Comparison of ENCODE assay signal across 8 cellular contexts in genomic region chr11:70204466-70204799, GRCh38. TPM values are rescaled to one million over a fixed set of nuclear protein-coding genes. Genes with fewer than 3 reads are reported as not detected.
DNase-seq lines count a peak whose midpoint lies in the region; ATAC-seq, FAIRE-seq and TF ChIP-seq lines count a peak whose summit lies in the region.

No MANE protein-coding gene starts in this region.

- H3K36me3 ChIP-seq in keratinocyte (ENCODE audit: control insufficient read depth in 2 of 2, extremely low read depth in 1 of 2, insufficient read depth in 2 of 2, low read length in 2 of 2) (peaks cover 12 to 26% of the 10 kb centered on the region in 2 experiments), testis (ENCODE audit: low read depth, missing control alignments) (no peaks in the 10 kb centered on the region)

- intact Hi-C loops in testis (cut with DNase I; ENCODE audit: low total_unique reads) = no loop called here

- dilution Hi-C loops in keratinocyte (cut with MboI; ENCODE audit: extremely low pct_ligation_motif_present, low sequenced_read_pairs) = no loop called here

- H3K9ac ChIP-seq in keratinocyte (ENCODE audit: control insufficient read depth, extremely low read depth, insufficient read depth, low read length) = peak overlapping the region; percentile 88

- peak overlapping the region; percentile 97 for H3K4me3 Mint-ChIP-seq in activated T-cell treated with anti-CD3 and anti-CD28 coated beads, Interleukin-2, amount 50 U/mL, for 24 hours
- peak overlapping the region; percentile 97 for H3K4me3 Mint-ChIP-seq in activated naive CD8-positive, alpha-beta T cell

- peak overlapping the region; percentile 99 for H3K27ac Mint-ChIP-seq in activated T-cell treated with anti-CD3 and anti-CD28 coated beads, Interleukin-2, amount 50 U/mL, for 24 hours
- H3K27ac Mint-ChIP-seq in activated naive CD8-positive, alpha-beta T cell = peak overlapping the region; percentile 97

- peak overlapping the region; percentile 71 for H3K4me2 ChIP-seq in keratinocyte (ENCODE audit: control insufficient read depth, extremely low read depth, insufficient read depth, low read depth, low read length)

- peaks cover 4% of the 10 kb centered on the region for H3K9me1 ChIP-seq in keratinocyte (ENCODE audit: control insufficient read depth, extremely low read depth, insufficient read depth, low read length)

- TF ChIP-seq CTCF in keratinocyte (optimal IDR thresholded peaks at IDR 0.05 in 1 of 3, IDR thresholded peaks at IDR 0.05 in 1 of 3, conservative IDR thresholded peaks at IDR 0.05 in 1 of 3; ENCODE audit: extremely low read depth in 1 of 3, insufficient read depth in 2 of 3, low read length in 3 of 3) = no peak
- TF ChIP-seq CTCF in testis (IDR thresholded peaks at IDR 0.05) = no peak

- H2AFZ ChIP-seq in keratinocyte (ENCODE audit: control insufficient read depth, low read length) = no peak overlapping the region

- peaks cover 54% of the 10 kb centered on the region for H3K4me1 Mint-ChIP-seq in activated T-cell treated with anti-CD3 and anti-CD28 coated beads, Interleukin-2, amount 50 U/mL, for 24 hours (ENCODE audit: low read depth)
- peaks cover 52% of the 10 kb centered on the region for H3K4me1 Mint-ChIP-seq in activated naive CD8-positive, alpha-beta T cell (ENCODE audit: low read depth)

- no peak for TF ChIP-seq POLR2A in testis (IDR thresholded peaks at IDR 0.05)

- no peak for ATAC-seq in GM21447 (IDR thresholded peaks at IDR 0.05; ENCODE audit: unreplicated experiment)
- ATAC-seq in GM21825 (IDR thresholded peaks at IDR 0.05; ENCODE audit: unreplicated experiment) = no peak

- H3K27me3 ChIP-seq in keratinocyte (ENCODE audit: control insufficient read depth, extremely low read depth, insufficient read depth, low read length) (no peaks in the 10 kb centered on the region), testis (no peaks in the 10 kb centered on the region)

- peaks cover 40% of the 10 kb centered on the region for H3K79me2 ChIP-seq in keratinocyte (ENCODE audit: control insufficient read depth, insufficient read depth, low read length)

- no peaks in the 10 kb centered on the region for H3K9me3 ChIP-seq in keratinocyte (ENCODE audit: control insufficient read depth, low read depth, low read length)
- no peaks in the 10 kb centered on the region for H3K9me3 ChIP-seq in testis

- no peak for FAIRE-seq in keratinocyte (lab: Jason Lieb, UNC)

- peaks cover 58% of the 10 kb centered on the region for H3K36me3 Mint-ChIP-seq in activated T-cell treated with anti-CD3 and anti-CD28 coated beads, Interleukin-2, amount 50 U/mL, for 24 hours (ENCODE audit: low read depth)
- peaks cover 6% of the 10 kb centered on the region for H3K36me3 Mint-ChIP-seq in activated naive CD8-positive, alpha-beta T cell

- no peaks in the 10 kb centered on the region for H3K27me3 Mint-ChIP-seq in activated T-cell treated with anti-CD3 and anti-CD28 coated beads, Interleukin-2, amount 50 U/mL, for 24 hours
- no peaks in the 10 kb centered on the region for H3K27me3 Mint-ChIP-seq in activated naive CD8-positive, alpha-beta T cell

- H3K4me3 ChIP-seq in keratinocyte (ENCODE audit: control insufficient read depth in 2 of 3, extremely low read depth in 1 of 3, insufficient read depth in 2 of 3, low read depth in 1 of 3, low read length in 3 of 3) (peak overlapping the region; percentile 72 to 88 (median 74)), testis (peak overlapping the region in 1 of 2 donors; percentile 99)

- no peak for DNase-seq in activated T-cell treated with anti-CD3 and anti-CD28 coated beads, Interleukin-2, amount 50 U/mL, for 24 hours
- DNase-seq in activated T-cell treated with anti-CD3 and anti-CD28 coated beads, Interleukin-2, amount 50 U/mL, for 1 hour = no peak
- DNase-seq in keratinocyte (ENCODE audit: low read depth, low spot score) (no peak), testis (no peak), H4 (ENCODE audit: low spot score) (no peak)

- H3K27ac ChIP-seq in keratinocyte (ENCODE audit: control insufficient read depth, insufficient read depth, low read length) (peak overlapping the region; percentile 88), testis (peak overlapping the region; percentile 15 to 82)

- WGBS in testis, 2 donors = 31 to 33% methylated on average over 4 of the region's 4 CpGs

- H3K4me1 ChIP-seq in keratinocyte (ENCODE audit: control insufficient read depth, extremely low read depth, insufficient read depth, low read length) (peaks cover 21% of the 10 kb centered on the region), testis (peaks cover 9% of the 10 kb centered on the region)

- H4K20me1 ChIP-seq in keratinocyte (ENCODE audit: control insufficient read depth, extremely low read depth, insufficient read depth, low read length) = peaks cover 23% of the 10 kb centered on the region

- no peaks in the 10 kb centered on the region for H3K9me3 Mint-ChIP-seq in activated T-cell treated with anti-CD3 and anti-CD28 coated beads, Interleukin-2, amount 50 U/mL, for 24 hours
- no peaks in the 10 kb centered on the region for H3K9me3 Mint-ChIP-seq in activated naive CD8-positive, alpha-beta T cell (ENCODE audit: low read depth)

RNA-seq across cellular contexts. Expression of gene FADD, which starts 1.3 kb away (rescaled TPM):
- polyA plus RNA-seq in keratinocyte (31.5 to 45.3 TPM (median 33.7 TPM) in 3 replicates), testis (ENCODE audit: insufficient read depth, low read depth, low replicate concordance) (16.8 TPM)
- 19.9 TPM for polyA plus RNA-seq in keratinocyte (2011; ENCODE audit: low read depth)
- 26.6 and 33.6 TPM in 2 replicates for polyA plus RNA-seq in keratinocyte (2011; cell fraction: cytosol; rRNA removed)
- polyA plus RNA-seq in keratinocyte (2011; cell fraction: nucleus; rRNA removed) = 19.2 and 23.2 TPM in 2 replicates
- 15.4 and 39.2 TPM in 2 replicates for polyA plus RNA-seq in keratinocyte (2012; ENCODE audit: low replicate concordance)
- 28.7 to 39.0 TPM (median 32.6 TPM) in 3 replicates for polyA minus RNA-seq in keratinocyte
- polyA minus RNA-seq in keratinocyte (2011; cell fraction: cytosol; rRNA and poly(A)+ RNA removed) = 39.9 TPM
- polyA minus RNA-seq in keratinocyte (2011; cell fraction: nucleus; rRNA and poly(A)+ RNA removed) = 11.6 and 13.4 TPM in 2 replicates
- total RNA-seq in testis = 10 to 100 TPM; 20.6 TPM
- total RNA-seq in H4 (2014; rRNA removed; shearing (Covaris generic)) = 23.2 and 35.2 TPM in 2 replicates
